14 cellular contexts compared by ENCODE assay signal in the genomic region with DNA sequence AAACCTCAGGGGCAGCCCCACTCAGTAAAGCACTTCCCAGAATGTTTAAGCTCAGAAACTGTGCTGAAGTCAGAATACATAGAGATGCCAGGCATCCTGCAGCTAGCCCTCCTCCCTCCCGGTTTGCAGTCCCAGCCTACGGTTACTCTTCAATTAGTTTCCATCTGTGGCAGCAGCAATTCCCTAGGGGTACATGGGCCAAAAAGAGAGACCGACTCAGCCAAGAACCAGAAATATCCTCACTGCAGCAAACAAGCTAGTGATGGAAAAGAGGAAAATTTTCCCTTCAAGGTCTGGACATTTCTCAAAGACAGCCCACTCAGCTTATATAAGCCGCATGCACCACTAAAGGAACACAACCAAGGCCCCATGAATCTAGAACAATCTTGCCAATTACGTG.
"Had no signal": no experiment of that assay in that cellular context is flagged by ENCODE, and none has a peak within 500 bp of the region (broad histone marks: within the 10 kb centered on the region; RNA-seq: fewer than 3 reads in every experiment).

No MANE protein-coding gene starts in this region.

- H3K4me3 ChIP-seq: breast epithelium, pancreas had no signal

- H3K4me1 ChIP-seq: breast epithelium, foreskin keratinocyte, pancreas had no signal

- H3K4me1 Mint-ChIP-seq: memory B cell had no signal

- ATAC-seq: activated naive CD4-positive, alpha-beta T cell treated with anti-CD3 and anti-CD28 coated beads, Interleukin-2, amount 50 U/mL, for 72 hours; foreskin keratinocyte; left lobe of liver; pancreas had no signal

- H3K27ac ChIP-seq: breast epithelium, foreskin keratinocyte, pancreas had no signal

- H3K36me3 ChIP-seq: breast epithelium, pancreas had no signal

- H3K27ac Mint-ChIP-seq: activated naive CD4-positive, alpha-beta T cell treated with anti-CD3 and anti-CD28 coated beads, Interleukin-2, amount 50 U/mL, for 72 hours; activated T-cell treated with anti-CD3 and anti-CD28 coated beads, Interleukin-2, amount 50 U/mL, for 24 hours; memory B cell had no signal

- H3K9me3 ChIP-seq: breast epithelium, pancreas had no signal

- H3K36me3 Mint-ChIP-seq: activated naive CD4-positive, alpha-beta T cell treated with anti-CD3 and anti-CD28 coated beads, Interleukin-2, amount 50 U/mL, for 72 hours; memory B cell had no signal

- DNase-seq: activated CD4-positive, alpha-beta T cell treated with anti-CD3 and anti-CD28 coated beads, Interleukin-2, amount 50 U/mL, for 4 hours; activated CD4-positive, CD25-positive, alpha-beta regulatory T cell treated with anti-CD3 and anti-CD28 coated beads, Interleukin-2, amount 50 U/mL, for 72 hours; activated effector memory CD4-positive, alpha-beta T cell treated with anti-CD3 and anti-CD28 coated beads, Interleukin-2, amount 50 U/mL, for 16 hours; activated T-cell treated with anti-CD3 and anti-CD28 coated beads, Interleukin-2, amount 50 U/mL, for 24 hours; amniotic stem cell; foreskin keratinocyte; pancreas; small intestine; T-helper 9 cell had no signal

- H3K9me3 Mint-ChIP-seq: activated naive CD4-positive, alpha-beta T cell treated with anti-CD3 and anti-CD28 coated beads, Interleukin-2, amount 50 U/mL, for 72 hours; activated T-cell treated with anti-CD3 and anti-CD28 coated beads, Interleukin-2, amount 50 U/mL, for 24 hours; memory B cell; neural crest cell had no signal

- H3K4me3 Mint-ChIP-seq: activated T-cell treated with anti-CD3 and anti-CD28 coated beads, Interleukin-2, amount 50 U/mL, for 24 hours; memory B cell; neural crest cell had no signal

- H3K27me3 ChIP-seq: breast epithelium, foreskin keratinocyte, pancreas had no signal

- H3K27me3 Mint-ChIP-seq: activated T-cell treated with anti-CD3 and anti-CD28 coated beads, Interleukin-2, amount 50 U/mL, for 24 hours; memory B cell had no signal
